In genomic region chr17:8647202-8647601, GRCh38 we compare ENCODE assay signal across 34 cellular contexts.
"Had no signal": no experiment of that assay in that cellular context is flagged by ENCODE, and none has a peak within 500 bp of the region (broad histone marks: within the 10 kb centered on the region; RNA-seq: fewer than 3 reads in every experiment).

No MANE protein-coding gene starts in this region.

- H3K36me3 ChIP-seq: adrenal gland, brain microvascular endothelial cell, WERI-Rb-1 had no signal

- H3K27me3 ChIP-seq: adrenal gland, brain microvascular endothelial cell had no signal

- H3K4me3 ChIP-seq: adrenal gland, coronary artery, dorsolateral prefrontal cortex had no signal

- H3K36me3 Mint-ChIP-seq: activated CD4-positive, alpha-beta memory T cell treated with anti-CD3 and anti-CD28 coated beads for 36 hours; activated CD8-positive, alpha-beta memory T cell treated with anti-CD3 and anti-CD28 coated beads, Interleukin-2, amount 10 ng/mL, durations not matched to agents 7 days and 5 days; activated naive CD4-positive, alpha-beta T cell treated with anti-CD3 and anti-CD28 coated beads, Interleukin-2, amount 50 U/mL, for 24 hours; activated naive CD8-positive, alpha-beta T cell treated with anti-CD3 and anti-CD28 coated beads for 36 hours had no signal

- H3K9me3 ChIP-seq: adrenal gland had no signal

- H3K4me3 Mint-ChIP-seq: activated B cell treated with CpG ODN at 0.5 μM for 24 hours; activated CD4-positive, alpha-beta memory T cell treated with anti-CD3 and anti-CD28 coated beads for 36 hours; activated CD8-positive, alpha-beta memory T cell treated with anti-CD3 and anti-CD28 coated beads, Interleukin-2, amount 10 ng/mL, durations not matched to agents 7 days and 5 days; activated CD8-positive, alpha-beta T cell treated with anti-CD3 and anti-CD28 coated beads, Interleukin-2, amount 10 ng/mL, durations not matched to agents 7 days and 5 days; activated naive CD4-positive, alpha-beta T cell treated with anti-CD3 and anti-CD28 coated beads for 36 hours; activated naive CD4-positive, alpha-beta T cell treated with anti-CD3 and anti-CD28 coated beads, Interleukin-2, amount 50 U/mL, for 24 hours; activated naive CD8-positive, alpha-beta T cell treated with anti-CD3 and anti-CD28 coated beads for 36 hours; activated naive CD8-positive, alpha-beta T cell treated with anti-CD3 and anti-CD28 coated beads, Interleukin-2, amount 50 U/mL, for 24 hours; activated T-helper 1 cell treated with anti-CD3 and anti-CD28 coated beads, Interleukin-12 subunit alpha, Interleukin-12 subunit beta, Interleukin-2, Interleukin-4 antibody, amounts not matched to agents 30 ng/mL and 10 ng/mL and 1 ng/mL, durations not matched to agents 14 hours and 24 hours and 36 hours; central memory CD8-positive, alpha-beta T cell; dendritic cell treated with granulocyte-macrophage colony-stimulating factor and Interleukin-4, amounts not matched to agents 40 ng/mL and 50 ng/mL, for 4 days; endodermal cell; T-helper 17 cell; T-helper 2 cell treated with Interferon-gamma antibody and Interleukin-4, amounts not matched to agents 5 μg/mL and 100 μg/mL, for 36 hours had no signal

- H3K4me1 ChIP-seq: adrenal gland had no signal

- ATAC-seq: activated CD4-positive, CD25-positive, alpha-beta regulatory T cell treated with anti-CD3 and anti-CD28 coated beads, Interleukin-2, amount 50 U/mL, for 24 hours; activated CD8-positive, alpha-beta memory T cell treated with anti-CD3 and anti-CD28 coated beads, Interleukin-2, amount 10 ng/mL, durations not matched to agents 7 days and 5 days; activated CD8-positive, alpha-beta T cell treated with anti-CD3 and anti-CD28 coated beads, Interleukin-2, amount 10 ng/mL, durations not matched to agents 7 days and 5 days; activated naive CD8-positive, alpha-beta T cell treated with anti-CD3 and anti-CD28 coated beads, Interleukin-2, amount 50 U/mL, for 24 hours; esophagus mucosa; T-helper 17 cell had no signal

- H3K27ac ChIP-seq: adrenal gland, brain microvascular endothelial cell, dorsolateral prefrontal cortex, WERI-Rb-1 had no signal

- H3K9me3 Mint-ChIP-seq: activated B cell treated with CpG ODN at 0.5 μM for 24 hours; activated CD4-positive, alpha-beta memory T cell treated with anti-CD3 and anti-CD28 coated beads for 36 hours; activated naive CD4-positive, alpha-beta T cell treated with anti-CD3 and anti-CD28 coated beads for 36 hours; activated naive CD4-positive, alpha-beta T cell treated with anti-CD3 and anti-CD28 coated beads, Interleukin-2, amount 50 U/mL, for 24 hours; activated naive CD8-positive, alpha-beta T cell treated with anti-CD3 and anti-CD28 coated beads for 36 hours; activated naive CD8-positive, alpha-beta T cell treated with anti-CD3 and anti-CD28 coated beads, Interleukin-2, amount 50 U/mL, for 24 hours; activated T-helper 1 cell treated with anti-CD3 and anti-CD28 coated beads, Interleukin-12 subunit alpha, Interleukin-12 subunit beta, Interleukin-2, Interleukin-4 antibody, amounts not matched to agents 30 ng/mL and 10 ng/mL and 1 ng/mL, durations not matched to agents 14 hours and 24 hours and 36 hours; activated T-helper 2 cell treated with anti-CD3 and anti-CD28 coated beads, Interferon-gamma antibody, Interleukin-2, Interleukin-4, amounts not matched to agents 10 μg/mL and 5 μg/mL and 100 μg/mL, durations not matched to agents 14 hours and 24 hours and 36 hours; central memory CD8-positive, alpha-beta T cell; dendritic cell treated with granulocyte-macrophage colony-stimulating factor and Interleukin-4, amounts not matched to agents 40 ng/mL and 50 ng/mL, for 4 days; endodermal cell; T-helper 2 cell treated with Interferon-gamma antibody and Interleukin-4, amounts not matched to agents 5 μg/mL and 100 μg/mL, for 36 hours had no signal

- H3K27ac Mint-ChIP-seq: activated B cell treated with CpG ODN at 0.5 μM for 24 hours; activated CD4-positive, alpha-beta memory T cell treated with anti-CD3 and anti-CD28 coated beads for 36 hours; activated CD8-positive, alpha-beta memory T cell treated with anti-CD3 and anti-CD28 coated beads, Interleukin-2, amount 10 ng/mL, durations not matched to agents 7 days and 5 days; activated CD8-positive, alpha-beta T cell treated with anti-CD3 and anti-CD28 coated beads, Interleukin-2, amount 10 ng/mL, durations not matched to agents 7 days and 5 days; activated naive CD4-positive, alpha-beta T cell treated with anti-CD3 and anti-CD28 coated beads for 36 hours; activated naive CD4-positive, alpha-beta T cell treated with anti-CD3 and anti-CD28 coated beads, Interleukin-2, amount 50 U/mL, for 24 hours; activated naive CD8-positive, alpha-beta T cell treated with anti-CD3 and anti-CD28 coated beads for 36 hours; activated naive CD8-positive, alpha-beta T cell treated with anti-CD3 and anti-CD28 coated beads, Interleukin-2, amount 50 U/mL, for 24 hours; activated T-helper 1 cell treated with anti-CD3 and anti-CD28 coated beads, Interleukin-12 subunit alpha, Interleukin-12 subunit beta, Interleukin-2, Interleukin-4 antibody, amounts not matched to agents 30 ng/mL and 10 ng/mL and 1 ng/mL, durations not matched to agents 14 hours and 24 hours and 36 hours; activated T-helper 2 cell treated with anti-CD3 and anti-CD28 coated beads, Interferon-gamma antibody, Interleukin-2, Interleukin-4, amounts not matched to agents 10 μg/mL and 5 μg/mL and 100 μg/mL, durations not matched to agents 14 hours and 24 hours and 36 hours; dendritic cell treated with granulocyte-macrophage colony-stimulating factor and Interleukin-4, amounts not matched to agents 40 ng/mL and 50 ng/mL, for 4 days; endodermal cell; T-helper 17 cell; T-helper 2 cell treated with Interferon-gamma antibody and Interleukin-4, amounts not matched to agents 5 μg/mL and 100 μg/mL, for 36 hours had no signal

- H3K4me1 Mint-ChIP-seq: activated B cell treated with CpG ODN at 0.5 μM for 24 hours; activated CD8-positive, alpha-beta memory T cell treated with anti-CD3 and anti-CD28 coated beads, Interleukin-2, amount 10 ng/mL, durations not matched to agents 7 days and 5 days; activated naive CD4-positive, alpha-beta T cell treated with anti-CD3 and anti-CD28 coated beads, Interleukin-2, amount 50 U/mL, for 24 hours; activated naive CD8-positive, alpha-beta T cell treated with anti-CD3 and anti-CD28 coated beads for 36 hours; activated naive CD8-positive, alpha-beta T cell treated with anti-CD3 and anti-CD28 coated beads, Interleukin-2, amount 50 U/mL, for 24 hours; central memory CD8-positive, alpha-beta T cell had no signal

- DNase-seq: activated B cell treated with CpG ODN at 0.5 μM for 24 hours; activated CD4-positive, alpha-beta memory T cell treated with anti-CD3 and anti-CD28 coated beads for 36 hours; activated CD4-positive, alpha-beta T cell treated with anti-CD3 and anti-CD28 coated beads for 48 hours; activated CD4-positive, alpha-beta T cell treated with anti-CD3 and anti-CD28 coated beads, Interleukin-2, amount 50 U/mL, for 1 hour; activated CD8-positive, alpha-beta memory T cell treated with anti-CD3 and anti-CD28 coated beads, Interleukin-2, amount 10 ng/mL, durations not matched to agents 7 days and 5 days; activated CD8-positive, alpha-beta memory T cell treated with anti-CD3 and anti-CD28 coated beads, Interleukin-2, amount 50 U/mL, for 4 hours; activated CD8-positive, alpha-beta T cell treated with anti-CD3 and anti-CD28 coated beads, Interleukin-2, amount 10 ng/mL, durations not matched to agents 7 days and 5 days; activated effector memory CD4-positive, alpha-beta T cell treated with anti-CD3 and anti-CD28 coated beads, Interleukin-2, amount 50 U/mL, for 16 hours; activated naive CD4-positive, alpha-beta T cell treated with anti-CD3 and anti-CD28 coated beads for 36 hours; activated naive CD8-positive, alpha-beta T cell treated with anti-CD3 and anti-CD28 coated beads for 36 hours; activated naive CD8-positive, alpha-beta T cell treated with anti-CD3 and anti-CD28 coated beads, Interleukin-2, amount 50 U/mL, for 24 hours; activated T-cell treated with anti-CD3 and anti-CD28 coated beads, Interleukin-2, amount 50 U/mL, for 1 hour; activated T-cell treated with anti-CD3 and anti-CD28 coated beads, Interleukin-2, amount 50 U/mL, for 48 hours; adrenal gland; amygdala; brain microvascular endothelial cell; dorsolateral prefrontal cortex; effector memory CD4-positive, alpha-beta T cell; endodermal cell; foreskin fibroblast; head of caudate nucleus; T-helper 1 cell; T-helper 17 cell; T1000; WERI-Rb-1 had no signal
